27 cellular contexts compared by ENCODE assay signal in genomic region chrX:7448123-7448522, GRCh38.
"Had no signal": no experiment of that assay in that cellular context is flagged by ENCODE, and none has a peak within 500 bp of the region (broad histone marks: within the 10 kb centered on the region; RNA-seq: fewer than 3 reads in every experiment).

No MANE protein-coding gene starts in this region.

- DNase-seq: activated CD4-positive, alpha-beta memory T cell treated with anti-CD3 and anti-CD28 coated beads, Interleukin-2, amount 10 ng/mL, durations not matched to agents 7 days and 5 days; activated CD4-positive, alpha-beta T cell treated with anti-CD3 and anti-CD28 coated beads, Interleukin-2, amount 10 ng/mL, durations not matched to agents 24 days and 14 days; activated CD8-positive, alpha-beta memory T cell treated with anti-CD3 and anti-CD28 coated beads, Interleukin-2, amount 50 U/mL, for 48 hours; activated gamma-delta T cell; activated naive CD4-positive, alpha-beta T cell treated with anti-CD3 and anti-CD28 coated beads, Interleukin-2, amount 10 ng/mL, durations not matched to agents 7 days and 5 days; activated naive CD8-positive, alpha-beta T cell treated with anti-CD3 and anti-CD28 coated beads, Interleukin-2, amount 10 ng/mL, durations not matched to agents 7 days and 5 days; activated T-cell treated with anti-CD3 and anti-CD28 coated beads, Interleukin-2, amount 50 U/mL, for 24 hours; caudate nucleus; cortex of kidney; heart left ventricle; hypothalamus; immature natural killer cell; kidney; left colon; mammary epithelial cell; naive B cell; nephron progenitor cell; stimulated activated CD4-positive, alpha-beta T cell treated with anti-CD3 and anti-CD28 coated beads, Interleukin-12 subunit alpha, Interleukin-12 subunit beta, amount 100 ng/mL, for 4 hours; stimulated activated CD4-positive, alpha-beta T cell treated with anti-CD3 and anti-CD28 coated beads, Interleukin-4, amount 100 ng/mL, for 1 hour; stimulated activated naive CD8-positive, alpha-beta T cell treated with anti-CD3 and anti-CD28 coated beads, Interleukin-15, Interleukin-2, amounts not matched to agents 100 U/mL and 50 U/mL, for 24 hours; trophoblast cell; uterus had no signal

- H3K4me1 ChIP-seq: heart left ventricle, uterus had no signal

- H3K36me3 ChIP-seq: heart left ventricle, neutrophil, thoracic aorta, uterus had no signal

- H3K27ac ChIP-seq: heart left ventricle, neutrophil, skin epidermis, thoracic aorta, uterus, VCaP had no signal

- ATAC-seq: heart left ventricle; left colon; sciatic nerve; stimulated activated naive CD8-positive, alpha-beta T cell treated with anti-CD3 and anti-CD28 coated beads, Interleukin-15, Interleukin-2, amounts not matched to agents 100 U/mL and 50 U/mL, for 24 hours had no signal

- H3K4me3 ChIP-seq: heart left ventricle, skin epidermis, thoracic aorta, uterus had no signal

- H3K9me3 ChIP-seq: heart left ventricle, neutrophil, thoracic aorta, uterus had no signal

- H3K27me3 ChIP-seq: heart left ventricle, neutrophil, uterus had no signal
